In genomic region chr16:30429678-30430427, GRCh38 we compare ENCODE assay signal across 8 cellular contexts. TPM values are rescaled to one million over a fixed set of nuclear protein-coding genes. Genes with fewer than 3 reads are reported as not detected.
DNase-seq lines count a peak whose midpoint lies in the region; ATAC-seq, FAIRE-seq and TF ChIP-seq lines count a peak whose summit lies in the region.

Gene DCTPP1, minus strand, starts transcription at chr16:30430030. Its CDS starts 50 bp downstream, at chr16:30429980.

- under 1% methylated on average over 32 of the region's 49 CpGs for WGBS in HepG2 (ENCODE audit: low lambda C conversion rate)

- H3K4me3 ChIP-seq in HepG2 (replicated peaks in 1 of 3; ENCODE audit: insufficient read depth in 1 of 3, low read depth in 2 of 3, low read length in 3 of 3) = peak within 1 kb of the TSS; percentile 62 to 84 (median 78)

- BruUV-seq in HepG2 (replicated peaks; lab: Mats Ljungman, UMichigan) = no TSS peak

- H3K36me3 ChIP-seq in HepG2 (replicated peaks in 1 of 2; ENCODE audit: control insufficient read depth in 1 of 2, insufficient read depth in 2 of 2, low read length in 2 of 2) = peaks cover 11 to 18% of the 10 kb centered on the region in 2 experiments; a peak in 4 of 5 replicates

- TF ChIP-seq CTCF in CD14-positive monocyte (IDR thresholded peaks at IDR 0.05) (peak; percentile 74), HepG2 (CRISPR knock-in tag; IDR thresholded peaks at IDR 0.05) (peak; percentile 93)

- H3K36me3 Mint-ChIP-seq in CD14-positive monocyte = peaks cover 12 to 20% of the 10 kb centered on the region in 2 donors

- peaks cover 56% of the 10 kb centered on the region for H3K4me1 ChIP-seq in HepG2 (ENCODE audit: insufficient read depth, low read length)

- H4K20me1 ChIP-seq in HepG2 (ENCODE audit: insufficient read depth, low read length) = no peaks in the 10 kb centered on the region

- FAIRE-seq in HepG2 (lab: Jason Lieb, UNC) = peak; percentile 98

- peaks cover 5% of the 10 kb centered on the region for H3K4me1 Mint-ChIP-seq in CD14-positive monocyte

- H3K27me3 Mint-ChIP-seq in CD14-positive monocyte (ENCODE audit: low read depth in 3 of 3) = peaks cover 0 to 2% (median 0%) of the 10 kb centered on the region in 3 donors

- H3K4me3 Mint-ChIP-seq in CD14-positive monocyte = no peak within 1 kb of the TSS

- peak within 1 kb of the TSS in 4 of 7 donors; percentile 60 to 74 (median 61) for H3K27ac Mint-ChIP-seq in CD14-positive monocyte

- peak within 1 kb of the TSS; percentile 89 for H3K4me2 ChIP-seq in HepG2 (ENCODE audit: low read depth, low read length)

- TF ChIP-seq POLR2A in HepG2 (IDR thresholded peaks at IDR 0.05; ENCODE audit: insufficient read depth in 1 of 2, low read depth in 2 of 2, low read length in 2 of 2) = peak; percentile 26 to 78; a peak in 3 of 4 replicates

- H2AFZ ChIP-seq in HepG2 (ENCODE audit: low read length) = peak within 1 kb of the TSS; percentile 79

- CTCF ChIA-PET in HepG2 (lab: Yijun Ruan, JAX; ENCODE audit: low intra/inter-chr PET ratio, low total read pairs) = interaction anchor here (0.6 to 1.9 kb wide), 10 partner anchors 12 to 199 kb away, joined by 3 to 13 read pairs (median 4); partner anchors contain the start of genes SEPHS2, ZNF48 and ZNF747

- TF ChIP-seq RAD21 in HepG2 (CRISPR knock-in tag; IDR thresholded peaks at IDR 0.05) = peak; percentile 98

- TF ChIP-seq EP300 in HepG2 (IDR thresholded peaks at IDR 0.05; ENCODE audit: low read depth in 2 of 2, low read length in 2 of 2) (peak in 1 of 2 experiments; percentile 42; a peak in 2 of 4 replicates), HepG2 (CRISPR knock-in tag; IDR thresholded peaks at IDR 0.05; ENCODE audit: borderline replicate concordance) (no peak; the same call in 1 of the 2 replicates)

- DNase-seq in CD14-positive monocyte (ENCODE audit: low spot score) (peak; percentile 93), NCI-H69 (lab: John Stamatoyannopoulos, UW) (peak; percentile 100), dermis microvascular lymphatic vessel endothelial cell (ENCODE audit: low read depth in 2 of 2) (peak; percentile 99), HepG2 (ENCODE audit: low spot score) (peak; percentile 100)
- peak; percentile 94 for DNase-seq in activated CD4-positive, alpha-beta T cell treated with anti-CD3 and anti-CD28 coated beads, Interleukin-2, amount 50 U/mL, for 1 hour
- DNase-seq in stimulated activated CD4-positive, alpha-beta T cell treated with anti-CD3 and anti-CD28 coated beads, Interleukin-4, amount 100 ng/mL, for 1 hour = peak; percentile 94

- H3K9me3 Mint-ChIP-seq in CD14-positive monocyte = peaks cover 0 to under 1% (median 0%) of the 10 kb centered on the region in 7 donors

- intact Hi-C loops in CD14-positive monocyte (cut with micrococcal nuclease) (no loop called here), HepG2 (cut with micrococcal nuclease; ENCODE audit: unreplicated experiment) (loop anchor here (1.0 to 2.0 kb wide), 4 partner anchors 97 to 199 kb away; partner anchors contain the start of genes ZNF747 and ZNF768)

- POLR2A ChIA-PET in HepG2 (lab: Yijun Ruan, JAX) = interaction anchor here (0.5 to 2.3 kb wide), 42 partner anchors 9 to 290 kb away, joined by 3 to 50 read pairs (median 7); partner anchors contain the start of genes CD2BP2, FBRS, TBC1D10B and ZNF48

- ATAC-seq in GM19351 (IDR thresholded peaks at IDR 0.05; ENCODE audit: unreplicated experiment) (peak; percentile 97), HG03521 (IDR thresholded peaks at IDR 0.05; ENCODE audit: unreplicated experiment) (peak; percentile 96), HepG2 (peak; percentile 98)

- H3K9ac ChIP-seq in HepG2 (ENCODE audit: insufficient read depth, low read depth, low read length) = peak within 1 kb of the TSS; percentile 73

- in situ Hi-C loops in HepG2 (cut with HindIII; ENCODE audit: extremely low pct_ligation_motif_present, low pct_unique_long_range_greater_than_20kb) = loop anchor here (10.0 kb wide), 1 partner anchor 175 kb away; no protein-coding TSS in a partner anchor

- H3K27me3 ChIP-seq in HepG2 (ENCODE audit: control insufficient read depth in 1 of 2, insufficient read depth in 2 of 2, low read length in 2 of 2) = peaks cover 0 to 3% of the 10 kb centered on the region in 2 experiments; a peak in 2 of 5 replicates

- H3K9me3 ChIP-seq in HepG2 (ENCODE audit: low read length) = no peaks in the 10 kb centered on the region

- H3K79me2 ChIP-seq in HepG2 (ENCODE audit: insufficient read depth, low read length) = peaks cover 26% of the 10 kb centered on the region

- H3K27ac ChIP-seq in HepG2 (ENCODE audit: extremely low read length, insufficient read depth, low read length) = peak within 1 kb of the TSS; percentile 55

TF ChIP-seq in HepG2, 621 proteins besides CTCF, POLR2A, EP300 and RAD21 (continues in another document):
- TF ChIP-seq GMEB2 (CRISPR knock-in tag; IDR thresholded peaks at IDR 0.05; ENCODE audit: low read depth) (no peak), XRCC5 (optimal IDR thresholded peaks at IDR 0.05; ENCODE audit: low read length) (peak; percentile 93), ZGPAT (CRISPR knock-in tag; IDR thresholded peaks at IDR 0.05) (peak; percentile 84), ZNF772 (CRISPR knock-in tag; IDR thresholded peaks at IDR 0.05) (peak; percentile 16), KAT8 (CRISPR knock-in tag; IDR thresholded peaks at IDR 0.05) (peak; percentile 95), ZBTB8A (CRISPR knock-in tag; IDR thresholded peaks at IDR 0.05; ENCODE audit: borderline replicate concordance, low read depth) (peak; percentile 70; the same call in 1 of the 2 replicates), CSRNP2 (CRISPR knock-in tag; conservative IDR thresholded peaks at IDR 0.05; ENCODE audit: low read depth) (no peak), HOXA3 (CRISPR knock-in tag; IDR thresholded peaks at IDR 0.05) (peak; percentile 83; the same call in 1 of the 2 replicates), SP1 (IDR thresholded peaks at IDR 0.05) (no peak), SP1 (CRISPR knock-in tag; IDR thresholded peaks at IDR 0.05) (peak; percentile 92)

RNA-seq across cellular contexts. Expression of gene DCTPP1, which starts in this region (rescaled TPM):
- 10 to 100 TPM; 32.2 to 45.5 TPM for polyA plus RNA-seq in CD14-positive monocyte
- total RNA-seq in dermis microvascular lymphatic vessel endothelial cell = 80.9 and 89.8 TPM in 2 replicates
- 74.4 and 105 TPM in 2 replicates for total RNA-seq in HepG2 (2016; rRNA removed; fragmentation: Illumina TruSeq; extraction: Trizol)
- 44.2 and 47.1 TPM in 2 replicates for total RNA-seq in HepG2 (2016; cell fraction: cytosol; rRNA removed; fragmentation: Illumina TruSeq; extraction: Trizol; ENCODE audit: low read depth)
- 74.5 and 96.6 TPM in 2 replicates for total RNA-seq in HepG2 (2016; cell fraction: insoluble cytoplasmic fraction; rRNA removed; fragmentation: Illumina TruSeq; extraction: Trizol)
- total RNA-seq in HepG2 (2016; cell fraction: membrane; rRNA removed; fragmentation: Illumina TruSeq; extraction: Trizol) = 77.2 and 80.8 TPM in 2 replicates
- total RNA-seq in HepG2 (2016; cell fraction: nucleus; rRNA removed; fragmentation: Illumina TruSeq; extraction: Trizol) = 30.8 and 32.7 TPM in 2 replicates
- 52.9 and 54.8 TPM in 2 replicates for polyA plus RNA-seq in HepG2 (2011; rRNA removed)
- polyA plus RNA-seq in HepG2 (2011; cell fraction: cytosol; rRNA removed) = 58.6 and 70.5 TPM in 2 replicates
- 16.9 and 17.1 TPM in 2 replicates for polyA plus RNA-seq in HepG2 (2011; cell fraction: nucleus; rRNA removed)
- polyA plus RNA-seq in HepG2 (2012) = 49.0 and 54.0 TPM in 2 replicates
- 63.8 and 69.5 TPM in 2 replicates for polyA plus RNA-seq in HepG2 (2016; cell fraction: cytosol; fragmentation: Illumina TruSeq; extraction: Trizol; ENCODE audit: low read depth)
- polyA plus RNA-seq in HepG2 (2016; cell fraction: insoluble cytoplasmic fraction; fragmentation: Illumina TruSeq; extraction: Trizol; ENCODE audit: low read depth) = 138 and 146 TPM in 2 replicates
- 69.5 and 71.6 TPM in 2 replicates for polyA plus RNA-seq in HepG2 (2016; cell fraction: membrane; fragmentation: Illumina TruSeq; extraction: Trizol; ENCODE audit: low read depth)
- 49.9 and 56.9 TPM in 2 replicates for polyA plus RNA-seq in HepG2 (2016; cell fraction: nucleus; fragmentation: Illumina TruSeq; extraction: Trizol; ENCODE audit: insufficient read depth, low read depth)
- 36.0 and 50.1 TPM in 2 replicates for polyA minus RNA-seq in HepG2 (2011; rRNA and poly(A)+ RNA removed; ENCODE audit: low replicate concordance)
- polyA minus RNA-seq in HepG2 (2011; cell fraction: cytosol; rRNA and poly(A)+ RNA removed) = 16.2 and 24.3 TPM in 2 replicates
- polyA minus RNA-seq in HepG2 (2011; cell fraction: nucleus; rRNA and poly(A)+ RNA removed) = 5.3 and 7.0 TPM in 2 replicates

Comparison
In these comparisons a context has a peak if more than half of its experiments do, and no peak if none do; other contexts are left out.
1. Peak in every context shown above with its lines: DNase-seq, ATAC-seq, H3K4me3 ChIP-seq and H3K27ac ChIP-seq.